Comparison of ENCODE assay signal across 18 cellular contexts in genomic region chrX:421646-422325, GRCh38.
"Had no signal": no experiment of that assay in that cellular context is flagged by ENCODE, and none has a peak within 500 bp of the region (broad histone marks: within the 10 kb centered on the region; RNA-seq: fewer than 3 reads in every experiment).

No MANE protein-coding gene starts in this region.

- H3K9me3 ChIP-seq: sigmoid colon, upper lobe of left lung had no signal

- H3K27ac ChIP-seq: dorsolateral prefrontal cortex, neural progenitor cell, sigmoid colon, upper lobe of left lung had no signal

- H3K9ac ChIP-seq: neural progenitor cell had no signal

- H3K4me2 ChIP-seq: neural progenitor cell, smooth muscle cell had no signal

- DNase-seq: activated CD8-positive, alpha-beta memory T cell treated with anti-CD3 and anti-CD28 coated beads, Interleukin-2, amount 50 U/mL, for 48 hours; activated naive CD4-positive, alpha-beta T cell treated with Interleukin-2 at 50 U/mL for 16 hours; activated naive CD8-positive, alpha-beta T cell treated with anti-CD3 and anti-CD28 coated beads for 36 hours; activated T-cell treated with anti-CD3 and anti-CD28 coated beads, Interleukin-2, amount 50 U/mL, for 4 hours; central memory CD4-positive, alpha-beta T cell; dorsolateral prefrontal cortex; effector memory CD8-positive, alpha-beta T cell; hippocampal formation; naive B cell; sigmoid colon; stimulated activated CD4-positive, alpha-beta T cell treated with anti-CD3 and anti-CD28 coated beads, Interleukin-15, amount 100 ng/mL, for 24 hours; T-helper 9 cell; upper lobe of left lung had no signal

- H3K4me3 ChIP-seq: dorsolateral prefrontal cortex, lung, neural progenitor cell, sigmoid colon, smooth muscle cell, upper lobe of left lung had no signal

- H3K36me3 ChIP-seq: neural progenitor cell, sigmoid colon, upper lobe of left lung had no signal

- H3K4me1 ChIP-seq: neural progenitor cell, sigmoid colon, upper lobe of left lung had no signal

- ATAC-seq: activated T-cell treated with anti-CD3 and anti-CD28 coated beads, Interleukin-2, amount 50 U/mL, for 4 hours; effector memory CD8-positive, alpha-beta T cell; esophagus mucosa; stimulated activated memory B cell treated with anti-CD40 and anti-IgM and Interleukin-4, amounts not matched to agents 10 μg/mL and 1 μg/mL and 100 μg/mL, for 72 hours had no signal

- H3K27me3 ChIP-seq: upper lobe of left lung had no signal
